In the genomic region with DNA sequence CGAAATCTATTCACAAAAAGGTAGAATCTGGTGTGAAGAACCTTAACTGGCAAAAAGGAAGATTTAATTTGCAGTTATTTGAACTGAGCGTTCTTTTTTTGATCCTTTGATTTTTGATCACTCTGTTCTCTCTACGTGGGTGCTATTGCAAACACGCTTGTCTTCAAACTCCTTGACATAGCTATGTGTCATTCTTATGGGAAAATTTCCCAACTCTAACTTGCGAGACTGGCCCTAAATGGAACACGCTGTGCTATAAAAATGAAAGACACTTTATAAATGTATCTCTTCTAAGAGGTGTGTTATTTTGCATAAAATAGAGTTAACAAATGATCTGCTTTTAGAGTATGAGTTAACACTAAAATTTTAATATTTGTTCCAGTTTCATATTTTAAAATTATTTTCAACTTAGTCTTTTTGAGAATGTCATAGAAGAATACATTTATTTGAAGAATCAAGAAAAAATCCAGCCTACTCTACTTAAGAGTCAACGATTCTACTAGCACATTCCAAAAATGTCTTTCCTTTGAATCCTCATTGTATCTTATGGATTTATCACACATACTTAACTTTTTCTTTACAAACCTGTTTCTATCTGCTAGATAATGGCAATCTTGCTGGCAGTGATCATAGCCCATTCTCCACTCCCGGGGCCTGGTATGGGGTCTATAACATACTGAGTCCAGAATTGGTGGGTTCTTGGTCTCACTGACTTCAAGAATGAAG, we compare ENCODE assay signal across 25 cellular contexts.
DNase-seq lines count a peak whose midpoint lies in the region; FAIRE-seq and TF ChIP-seq lines count a peak whose summit lies in the region.
"Had no signal": no experiment of that assay in that cellular context is flagged by ENCODE, and none has a peak within 500 bp of the region (broad histone marks: within the 10 kb centered on the region; RNA-seq: fewer than 3 reads in every experiment).

No MANE protein-coding gene starts in this region.

- H3K27ac ChIP-seq in brain microvascular endothelial cell, result peak overlapping the region; percentile 20
- no peak overlapping the region for H3K27ac ChIP-seq in kidney (ENCODE audit: low read depth in 2 of 2, low read length in 2 of 2)
- H3K27ac ChIP-seq: epithelial cell of prostate, HL-60, neutrophil had no signal

- H3K4me3 ChIP-seq in brain microvascular endothelial cell (ENCODE audit: low read depth, low read length) (no peak overlapping the region), kidney (ENCODE audit: low read length in 2 of 2) (no peak overlapping the region)
- H3K4me3 ChIP-seq: GM12878, prostate gland, thoracic aorta had no signal

- H3K4me1 ChIP-seq in kidney (ENCODE audit: control insufficient read depth in 1 of 2, insufficient read depth in 1 of 2, low read depth in 1 of 2, low read length in 2 of 2), result no peaks in the 10 kb centered on the region

- no peaks in the 10 kb centered on the region for H3K9me3 ChIP-seq in kidney (ENCODE audit: control insufficient read depth in 1 of 2, low read length in 2 of 2)
- H3K9me3 ChIP-seq: neutrophil, prostate gland, SK-N-SH, thoracic aorta had no signal

- in situ Hi-C loops in brain microvascular endothelial cell (cut with HindIII; ENCODE audit: low pct_ligation_motif_present, low sequenced_read_pairs), result no loop called here
- in situ Hi-C loops in KBM-7 (cut with MboI; ENCODE audit: low pct_unique_long_range_greater_than_20kb, low sequenced_read_pairs), result no loop called here

- no peaks in the 10 kb centered on the region for H3K27me3 ChIP-seq in brain microvascular endothelial cell (replicated peaks)
- H3K27me3 ChIP-seq: neutrophil had no signal

- peak; percentile 36 for DNase-seq in EL
- no peak for DNase-seq in brain microvascular endothelial cell
- no peak for DNase-seq in kidney
- peak; percentile 52 for DNase-seq in superior temporal gyrus (ENCODE audit: extremely low spot score)
- no peak for DNase-seq in KBM-7
- DNase-seq in COLO829 (ENCODE audit: low spot score), result no peak
- DNase-seq in activated gamma-delta T cell treated with Interleukin-2 at 50 U/mL for 16 hours, result no peak
- DNase-seq: activated CD4-positive, alpha-beta T cell treated with anti-CD3 and anti-CD28 coated beads for 36 hours; activated effector memory CD4-positive, alpha-beta T cell treated with Interleukin-2 at 50 U/mL for 16 hours; activated naive CD8-positive, alpha-beta T cell treated with anti-CD3 and anti-CD28 coated beads, Interleukin-2, amount 10 ng/mL, durations not matched to agents 7 days and 5 days; activated T-cell treated with anti-CD3 and anti-CD28 coated beads for 4 hours; cerebellar nuclear complex; Kasumi-1; kidney glomerular epithelial cell; naive B cell; SK-N-SH; stimulated activated naive CD4-positive, alpha-beta T cell treated with Interleukin-2 at 50 U/mL for 16 hours; T-helper 2 cell had no signal

- intact Hi-C loops in kidney (cut with DNase I), result no loop called here

- H3K9ac ChIP-seq in kidney (ENCODE audit: low read length in 2 of 2), result no peak overlapping the region
- H3K9ac ChIP-seq: SK-N-SH had no signal

- peak; percentile 8 for FAIRE-seq in kidney (lab: Jason Lieb, UNC)
- FAIRE-seq: D721Med, GM12878 had no signal

- H3K36me3 ChIP-seq in brain microvascular endothelial cell (replicated peaks) (no peaks in the 10 kb centered on the region), kidney (ENCODE audit: control insufficient read depth in 1 of 2, insufficient read depth in 2 of 2, low read length in 2 of 2) (no peaks in the 10 kb centered on the region)
- H3K36me3 ChIP-seq: neutrophil, prostate gland, thoracic aorta had no signal

- TF ChIP-seq CTCF in brain microvascular endothelial cell (IDR thresholded peaks at IDR 0.05; ENCODE audit: low read depth, low read length, missing control alignments) (no peak), kidney (IDR thresholded peaks at IDR 0.05; ENCODE audit: borderline replicate concordance, extremely low read depth, insufficient read depth) (no peak)

Comparison
In these comparisons a context has a peak if more than half of its experiments do, and no peak if none do; other contexts are left out.
1. DNase-seq: peak in EL (single experiment) and superior temporal gyrus (single experiment); none in brain microvascular endothelial cell (single experiment), kidney (single experiment), KBM-7 (single experiment), COLO829 (single experiment) and activated gamma-delta T cell treated with Interleukin-2 at 50 U/mL for 16 hours (single experiment).